In the genomic region with DNA sequence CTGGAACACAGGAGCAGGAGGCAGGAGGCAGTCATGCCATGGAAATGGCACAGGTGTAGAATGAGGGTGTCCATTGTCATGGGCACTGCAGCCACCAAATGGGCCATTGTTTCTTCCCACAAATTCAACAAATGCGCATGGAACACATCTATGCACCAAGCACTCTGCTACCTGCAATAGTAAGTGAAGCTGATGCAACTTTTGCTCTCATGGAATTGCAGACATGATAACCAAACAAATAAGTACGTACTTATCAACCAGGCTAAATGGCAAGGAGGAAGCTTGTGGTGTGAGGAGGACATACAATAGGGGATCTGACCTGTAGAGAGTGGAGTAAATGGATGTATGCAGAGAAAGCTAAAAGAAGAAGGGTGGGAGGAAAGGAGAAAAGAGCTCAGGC, we compare ENCODE assay signal across 1 cellular context.
TF ChIP-seq lines count a peak whose summit lies in the region.

No MANE protein-coding gene starts in this region.

TF ChIP-seq in HepG2, 621 proteins besides CTCF, POLR2A, EP300 and RAD21 (continued from another document):
- TF ChIP-seq, protein P1, sequence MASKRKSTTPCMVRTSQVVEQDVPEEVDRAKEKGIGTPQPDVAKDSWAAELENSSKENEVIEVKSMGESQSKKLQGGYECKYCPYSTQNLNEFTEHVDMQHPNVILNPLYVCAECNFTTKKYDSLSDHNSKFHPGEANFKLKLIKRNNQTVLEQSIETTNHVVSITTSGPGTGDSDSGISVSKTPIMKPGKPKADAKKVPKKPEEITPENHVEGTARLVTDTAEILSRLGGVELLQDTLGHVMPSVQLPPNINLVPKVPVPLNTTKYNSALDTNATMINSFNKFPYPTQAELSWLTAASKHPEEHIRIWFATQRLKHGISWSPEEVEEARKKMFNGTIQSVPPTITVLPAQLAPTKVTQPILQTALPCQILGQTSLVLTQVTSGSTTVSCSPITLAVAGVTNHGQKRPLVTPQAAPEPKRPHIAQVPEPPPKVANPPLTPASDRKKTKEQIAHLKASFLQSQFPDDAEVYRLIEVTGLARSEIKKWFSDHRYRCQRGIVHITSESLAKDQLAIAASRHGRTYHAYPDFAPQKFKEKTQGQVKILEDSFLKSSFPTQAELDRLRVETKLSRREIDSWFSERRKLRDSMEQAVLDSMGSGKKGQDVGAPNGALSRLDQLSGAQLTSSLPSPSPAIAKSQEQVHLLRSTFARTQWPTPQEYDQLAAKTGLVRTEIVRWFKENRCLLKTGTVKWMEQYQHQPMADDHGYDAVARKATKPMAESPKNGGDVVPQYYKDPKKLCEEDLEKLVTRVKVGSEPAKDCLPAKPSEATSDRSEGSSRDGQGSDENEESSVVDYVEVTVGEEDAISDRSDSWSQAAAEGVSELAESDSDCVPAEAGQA (IDR thresholded peaks at IDR 0.05; ENCODE audit: low read depth), result no peak
- TF ChIP-seq, protein P1 (CRISPR knock-in tag; IDR thresholded peaks at IDR 0.05; ENCODE audit: borderline replicate concordance), result no peak
- TF ChIP-seq, protein P2, sequence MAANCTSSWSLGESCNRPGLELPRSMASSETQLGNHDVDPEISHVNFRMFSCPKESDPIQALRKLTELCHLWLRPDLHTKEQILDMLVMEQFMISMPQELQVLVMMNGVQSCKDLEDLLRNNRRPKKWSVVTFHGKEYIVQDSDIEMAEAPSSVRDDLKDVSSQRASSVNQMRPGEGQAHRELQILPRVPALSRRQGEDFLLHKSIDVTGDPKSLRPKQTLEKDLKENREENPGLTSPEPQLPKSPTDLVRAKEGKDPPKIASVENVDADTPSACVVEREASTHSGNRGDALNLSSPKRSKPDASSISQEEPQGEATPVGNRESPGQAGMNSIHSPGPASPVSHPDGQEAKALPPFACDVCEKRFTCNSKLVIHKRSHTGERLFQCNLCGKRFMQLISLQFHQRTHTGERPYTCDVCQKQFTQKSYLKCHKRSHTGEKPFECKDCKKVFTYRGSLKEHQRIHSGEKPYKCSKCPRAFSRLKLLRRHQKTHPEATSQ (CRISPR knock-in tag; IDR thresholded peaks at IDR 0.05; ENCODE audit: borderline replicate concordance), result no peak
- TF ChIP-seq CEBPB (IDR thresholded peaks at IDR 0.05; ENCODE audit: borderline replicate concordance, low read depth, low read length), result peak; percentile 45; the same call in 1 of the 2 replicates
- TF ChIP-seq CEBPG (CRISPR knock-in tag; IDR thresholded peaks at IDR 0.05), result peak; percentile 24; the same call in 1 of the 2 replicates
- TF ChIP-seq SMAD1 (CRISPR knock-in tag; IDR thresholded peaks at IDR 0.05; ENCODE audit: borderline replicate concordance, low read depth), result no peak
- TF ChIP-seq POLR2G (IDR thresholded peaks at IDR 0.05; ENCODE audit: low read depth, low read length), result no peak
- peak in 1 of 2 experiments; percentile 82; a peak in 2 of 4 replicates for TF ChIP-seq ATF4 (CRISPR knock-in tag; IDR thresholded peaks at IDR 0.05)
- TF ChIP-seq ZNF337 (CRISPR knock-in tag; IDR thresholded peaks at IDR 0.05; ENCODE audit: borderline replicate concordance, low read depth), result no peak
- no peak for TF ChIP-seq ZNF484 (CRISPR knock-in tag; IDR thresholded peaks at IDR 0.05; ENCODE audit: borderline replicate concordance, low read depth)
- TF ChIP-seq NFATC3 (CRISPR knock-in tag; IDR thresholded peaks at IDR 0.05), result no peak
- no peak for TF ChIP-seq ELF3 (CRISPR knock-in tag; IDR thresholded peaks at IDR 0.05)
- TF ChIP-seq ZNF83 (CRISPR knock-in tag; IDR thresholded peaks at IDR 0.05; ENCODE audit: borderline replicate concordance), result no peak
- TF ChIP-seq ZNF121 (CRISPR knock-in tag; IDR thresholded peaks at IDR 0.05), result no peak
- no peak for TF ChIP-seq ZNF570 (CRISPR knock-in tag; IDR thresholded peaks at IDR 0.05; ENCODE audit: borderline replicate concordance)
TF ChIP-seq in HepG2: peak in this region for 3.
